In the genomic region with DNA sequence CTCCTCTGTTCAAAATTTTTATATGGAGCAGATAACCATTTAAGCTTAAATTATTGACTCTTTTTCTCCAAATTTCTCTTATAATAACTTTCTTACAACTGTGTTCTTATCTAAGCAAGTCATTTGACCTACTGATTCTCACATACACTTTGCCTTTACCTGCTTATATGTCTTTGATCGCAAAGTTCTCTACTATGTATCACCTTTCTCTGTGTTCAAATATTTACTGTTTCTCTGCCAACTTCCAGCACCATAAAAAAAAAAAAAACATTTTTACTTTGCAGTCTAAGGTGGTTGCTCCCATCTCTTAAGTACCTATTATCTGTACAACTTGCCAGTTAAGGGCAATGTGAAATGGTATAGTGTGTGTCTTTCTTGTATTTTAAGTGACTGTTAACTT, we compare ENCODE assay signal across 26 cellular contexts.
"Had no signal": no experiment of that assay in that cellular context is flagged by ENCODE, and none has a peak within 500 bp of the region (broad histone marks: within the 10 kb centered on the region; RNA-seq: fewer than 3 reads in every experiment).

No MANE protein-coding gene starts in this region.

- ATAC-seq: stimulated activated effector memory CD8-positive, alpha-beta T cell treated with anti-CD3 and anti-CD28 coated beads, Interleukin-12 subunit alpha, Interleukin-12 subunit beta, amount 100 ng/mL, for 72 hours; stimulated activated memory B cell treated with anti-CD40 and anti-IgM and Interleukin-4, amounts not matched to agents 10 μg/mL and 1 μg/mL and 100 μg/mL, for 72 hours; stimulated activated naive B cell treated with anti-CD40 and anti-IgM and Interleukin-4, amounts not matched to agents 10 μg/mL and 1 μg/mL and 100 μg/mL, for 72 hours; stimulated activated naive CD8-positive, alpha-beta T cell treated with anti-CD3 and anti-CD28 coated beads, Interleukin-15, amount 100 ng/mL, for 72 hours; stimulated activated naive CD8-positive, alpha-beta T cell treated with anti-CD3 and anti-CD28 coated beads, Interleukin-15, Interleukin-2, amounts not matched to agents 100 U/mL and 50 U/mL, for 24 hours; upper lobe of right lung had no signal

- DNase-seq: stimulated activated CD4-positive, alpha-beta T cell treated with anti-CD3 and anti-CD28 coated beads, Interleukin-2, amount 100 ng/mL, for 48 hours; stimulated activated CD4-positive, alpha-beta T cell treated with anti-CD3 and anti-CD28 coated beads, Interleukin-4, amount 100 ng/mL, for 1 hour; stimulated activated CD4-positive, alpha-beta T cell treated with anti-CD3 and anti-CD28 coated beads, Interleukin-4, amount 100 ng/mL, for 24 hours; stimulated activated CD4-positive, alpha-beta T cell treated with anti-CD3 and anti-CD28 coated beads, Interleukin-4, amount 100 ng/mL, for 4 hours; stimulated activated CD8-positive, alpha-beta memory T cell treated with anti-CD3 and anti-CD28 coated beads, Interleukin-4, amount 100 ng/mL, for 48 hours; stimulated activated naive B cell treated with anti-CD40 and anti-IgM and Interleukin-4, amounts not matched to agents 10 μg/mL and 1 μg/mL and 100 μg/mL, for 72 hours; stimulated activated naive CD4-positive, alpha-beta T cell; stimulated activated naive CD4-positive, alpha-beta T cell treated with Interleukin-2 at 50 U/mL for 16 hours; stimulated activated naive CD8-positive, alpha-beta T cell treated with anti-CD3 and anti-CD28 coated beads, Interleukin-15, amount 100 ng/mL, for 72 hours; stimulated activated naive CD8-positive, alpha-beta T cell treated with anti-CD3 and anti-CD28 coated beads, Interleukin-15, Interleukin-2, amounts not matched to agents 100 U/mL and 50 U/mL, for 24 hours; stomach; substantia nigra; testis; thyroid gland; tibial artery; transverse colon; trophoblast cell; upper lobe of left lung; upper lobe of right lung; uterus had no signal

- H3K4me3 ChIP-seq: stomach, suprapubic skin, testis, thoracic aorta, thyroid gland, tibial artery, tibial nerve, transverse colon, upper lobe of left lung, upper lobe of right lung, uterus, vagina had no signal

- H3K27ac ChIP-seq: stomach, suprapubic skin, testis, thoracic aorta, thyroid gland, tibial artery, tibial nerve, transverse colon, upper lobe of left lung, upper lobe of right lung, uterus, vagina had no signal
